11 cellular contexts compared by ENCODE assay signal in genomic region chr1:942411-942821, GRCh38. TPM values are rescaled to one million over a fixed set of nuclear protein-coding genes. Genes with fewer than 3 reads are reported as not detected.
A peak's percentile ranks its signal among the peaks of the same experiment; 100 is the strongest.
DNase-seq lines count a peak whose midpoint lies in the region; ATAC-seq and TF ChIP-seq lines count a peak whose summit lies in the region.
"Had no signal": no experiment of that assay in that cellular context is flagged by ENCODE, and none has a peak within 500 bp of the region (broad histone marks: within the 10 kb centered on the region; RNA-seq: fewer than 3 reads in every experiment).

No MANE protein-coding gene starts in this region.

- H3K9me3 ChIP-seq in OCI-LY1 (ENCODE audit: low read length) (no peaks in the 10 kb centered on the region), esophagus squamous epithelium (no peaks in the 10 kb centered on the region)

- H3K4me3 Mint-ChIP-seq in activated T-helper 17 cell treated with anti-CD3 and anti-CD28 coated beads, Interleukin-2, amount 50 U/mL, for 72 hours, result no peak overlapping the region

- intact Hi-C loops in esophagus squamous epithelium (cut with DNase I), result no loop called here

- H3K27ac ChIP-seq in OCI-LY1 (ENCODE audit: low read depth, low read length, poor library complexity, severe bottlenecking), result no peak overlapping the region
- peak overlapping the region in 2 of 4 donors; percentile 40 to 49 for H3K27ac ChIP-seq in esophagus squamous epithelium
- H3K27ac ChIP-seq in RWPE1, result no peak overlapping the region

- POLR2A ChIA-PET in RWPE1 (lab: Yijun Ruan, JAX; ENCODE audit: low non-redundant PET), result interaction anchor here (0.6 kb wide), 1 partner anchor 1000 kb away, joined by 3 read pairs; no protein-coding TSS in a partner anchor

- H3K4me1 ChIP-seq in OCI-LY1 (ENCODE audit: insufficient read depth, low read length, severe bottlenecking) (peaks cover 9% of the 10 kb centered on the region), esophagus squamous epithelium (peaks cover 29 to 53% (median 36%) of the 10 kb centered on the region in 3 donors)

- ATAC-seq in activated T-helper 17 cell treated with anti-CD3 and anti-CD28 coated beads, Interleukin-2, amount 50 U/mL, for 72 hours (replicated peaks), result no peak
- ATAC-seq in GM18519 (IDR thresholded peaks at IDR 0.05; ENCODE audit: low FRiP score, unreplicated experiment), result no peak

- TF ChIP-seq POLR2A in esophagus squamous epithelium (IDR thresholded peaks at IDR 0.05), result no peak

- H4K20me1 ChIP-seq in OCI-LY1 (ENCODE audit: insufficient read depth, low read length), result no peaks in the 10 kb centered on the region

- TF ChIP-seq CTCF in OCI-LY1 (IDR thresholded peaks at IDR 0.05; ENCODE audit: low read length), result no peak
- TF ChIP-seq CTCF in esophagus squamous epithelium (IDR thresholded peaks at IDR 0.05), result no peak
- no peak for TF ChIP-seq CTCF in RWPE1 (conservative IDR thresholded peaks at IDR 0.05; ENCODE audit: low read depth)

- H3K4me3 ChIP-seq in OCI-LY1 (ENCODE audit: low read depth, low read length, poor library complexity, severe bottlenecking), result no peak overlapping the region
- peak overlapping the region; percentile 22 to 69 (median 36) for H3K4me3 ChIP-seq in esophagus squamous epithelium
- H3K4me3 ChIP-seq in skeletal muscle cell (ENCODE audit: low read depth, low read length), result peak overlapping the region; percentile 47

- H3K9me2 ChIP-seq in OCI-LY1 (ENCODE audit: low read depth, low read length), result no peaks in the 10 kb centered on the region

- H3K27me3 ChIP-seq in OCI-LY1 (ENCODE audit: insufficient read depth, low read length), result peaks cover 17% of the 10 kb centered on the region; the same call in 1 of the 2 replicates
- peaks cover 21 to 65% (median 26%) of the 10 kb centered on the region in 4 donors for H3K27me3 ChIP-seq in esophagus squamous epithelium

- peak; percentile 35 for DNase-seq in NCI-H146 (lab: John Stamatoyannopoulos, UW)
- DNase-seq in NCI-H146 treated with DMSO at 0.1 percent for 48 hours (lab: John Stamatoyannopoulos, UW; ENCODE audit: unreplicated experiment), result no peak
- no peak for DNase-seq in esophagus squamous epithelium (lab: John Stamatoyannopoulos, UW)
- DNase-seq in skeletal muscle cell (ENCODE audit: low read depth), result no peak
- DNase-seq in RWPE1 (ENCODE audit: low spot score), result no peak
- DNase-seq: ACHN; activated CD4-positive, alpha-beta T cell treated with anti-CD3 and anti-CD28 coated beads for 48 hours; kidney glomerular epithelial cell had no signal

- H3K36me3 ChIP-seq in OCI-LY1 (ENCODE audit: insufficient read depth, low read length) (peaks cover 39% of the 10 kb centered on the region), esophagus squamous epithelium (peaks cover 4 to 39% (median 12%) of the 10 kb centered on the region in 3 donors)

- peak overlapping the region; percentile 39; the same call in 1 of the 2 replicates for H3K4me2 ChIP-seq in OCI-LY1 (ENCODE audit: low read length)

- no peak overlapping the region for H2AFZ ChIP-seq in OCI-LY1 (ENCODE audit: low read length)

- peaks cover 43% of the 10 kb centered on the region for H3K36me3 Mint-ChIP-seq in activated T-helper 17 cell treated with anti-CD3 and anti-CD28 coated beads, Interleukin-2, amount 50 U/mL, for 72 hours (ENCODE audit: low read depth)

- no peaks in the 10 kb centered on the region for H3K9me3 Mint-ChIP-seq in activated T-helper 17 cell treated with anti-CD3 and anti-CD28 coated beads, Interleukin-2, amount 50 U/mL, for 72 hours

- H3K27me3 Mint-ChIP-seq in activated T-helper 17 cell treated with anti-CD3 and anti-CD28 coated beads, Interleukin-2, amount 50 U/mL, for 72 hours, result peaks cover 9% of the 10 kb centered on the region

- no peaks in the 10 kb centered on the region for H3F3A ChIP-seq in OCI-LY1 (ENCODE audit: insufficient read depth, low read length)

- no peak overlapping the region for H3K9ac ChIP-seq in OCI-LY1 (ENCODE audit: low read length)

- CTCF ChIA-PET in RWPE1 (lab: Yijun Ruan, JAX), result interaction anchor here (5.4 kb wide), 1 partner anchor 37 kb away, joined by 27 read pairs; no protein-coding TSS in a partner anchor

- no peaks in the 10 kb centered on the region for H3K4me1 Mint-ChIP-seq in activated T-helper 17 cell treated with anti-CD3 and anti-CD28 coated beads, Interleukin-2, amount 50 U/mL, for 72 hours

- WGBS in esophagus squamous epithelium, 2 donors, result no CpG with 5 or more reads among the region's 48 CpGs

- H3K27ac Mint-ChIP-seq in activated T-helper 17 cell treated with anti-CD3 and anti-CD28 coated beads, Interleukin-2, amount 50 U/mL, for 72 hours, result no peak overlapping the region

- no peaks in the 10 kb centered on the region for H3K79me2 ChIP-seq in OCI-LY1 (ENCODE audit: insufficient read depth, low read length)

RNA-seq across cellular contexts. Expression of gene NOC2L, which starts 16.6 kb away (rescaled TPM):
- 10 to 100 TPM; 57.9 to 80.2 (median 60.4) TPM for total RNA-seq in esophagus squamous epithelium
- total RNA-seq in activated T-helper 17 cell treated with anti-CD3 and anti-CD28 coated beads, Interleukin-2, amount 50 U/mL, for 72 hours, result 100 to 1,000 TPM in 1 of 2 donors, 10 to 100 TPM in 1; 57.6 to 141 TPM

RNA-seq across cellular contexts. Expression of gene KLHL17, which starts 18.0 kb away (rescaled TPM):
- 10 to 100 TPM in 3 of 4 donors, 1 to 10 TPM in 1; 8.7 to 13.8 (median 10.3) TPM for total RNA-seq in esophagus squamous epithelium
- total RNA-seq in activated T-helper 17 cell treated with anti-CD3 and anti-CD28 coated beads, Interleukin-2, amount 50 U/mL, for 72 hours, result 10 to 100 TPM; 17.4 to 17.8 TPM

RNA-seq across cellular contexts. Expression of gene SAMD11, which starts 18.7 kb away (rescaled TPM):
- total RNA-seq in esophagus squamous epithelium, result under 1 TPM in 3 of 4 donors, not detected in 1; 0.48 to 0.95 (median 0.57) TPM
- total RNA-seq in activated T-helper 17 cell treated with anti-CD3 and anti-CD28 coated beads, Interleukin-2, amount 50 U/mL, for 72 hours, result not detected

RNA-seq across cellular contexts. Expression of gene PLEKHN1, which starts 23.9 kb away (rescaled TPM):
- total RNA-seq in esophagus squamous epithelium, result 10 to 100 TPM; 16.8 to 39.6 (median 23.4) TPM
- 1 to 10 TPM; 2.8 to 6.3 TPM for total RNA-seq in activated T-helper 17 cell treated with anti-CD3 and anti-CD28 coated beads, Interleukin-2, amount 50 U/mL, for 72 hours

RNA-seq across cellular contexts. Expression of gene PERM1, which starts 39.5 kb away (rescaled TPM):
- not detected for total RNA-seq in esophagus squamous epithelium
- total RNA-seq in activated T-helper 17 cell treated with anti-CD3 and anti-CD28 coated beads, Interleukin-2, amount 50 U/mL, for 72 hours, result not detected
